ENCODE assay signal across 8 cellular contexts in the genomic region with DNA sequence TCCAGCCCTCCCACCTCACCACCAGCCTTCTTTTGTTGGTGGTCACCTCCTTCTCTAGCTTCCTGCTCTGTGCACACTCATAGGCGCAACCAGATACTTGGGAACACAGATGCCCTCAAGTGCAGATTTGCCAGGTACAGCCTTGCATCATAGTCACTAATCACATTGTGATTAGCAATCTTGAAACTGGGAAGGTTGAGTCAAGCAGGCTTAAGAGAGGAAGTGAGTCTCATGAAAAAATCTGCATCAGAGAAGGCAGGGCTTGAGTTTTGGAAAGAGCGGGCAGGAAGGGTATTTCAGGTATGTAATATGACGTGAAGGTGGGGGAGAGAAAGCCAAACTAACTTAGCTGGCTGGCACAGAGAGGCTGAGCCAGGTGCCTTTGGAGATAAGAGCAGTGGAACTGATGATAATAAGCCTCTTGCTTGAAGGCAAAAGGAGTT. TPM values are rescaled to one million over a fixed set of nuclear protein-coding genes. Genes with fewer than 3 reads are reported as not detected.
DNase-seq lines count a peak whose midpoint lies in the region; ATAC-seq lines count a peak whose summit lies in the region.

No MANE protein-coding gene starts in this region.

- H3K36me3 ChIP-seq in GM23248 (ENCODE audit: low read depth) = no peaks in the 10 kb centered on the region

- H3K27me3 ChIP-seq in GM23248 (replicated peaks; ENCODE audit: insufficient read depth) = no peaks in the 10 kb centered on the region

- no peak overlapping the region for H3K9ac ChIP-seq in GM23248

- peak; percentile 43 for ATAC-seq in GM18861 (IDR thresholded peaks at IDR 0.05; ENCODE audit: unreplicated experiment)
- peak; percentile 34 for ATAC-seq in HG02759 (IDR thresholded peaks at IDR 0.05; ENCODE audit: unreplicated experiment)
- ATAC-seq in activated naive CD8-positive, alpha-beta T cell treated with anti-CD3 and anti-CD28 coated beads, Interleukin-2, amount 50 U/mL, for 24 hours = peak; percentile 67

- no peaks in the 10 kb centered on the region for H4K20me1 ChIP-seq in GM23248 (ENCODE audit: insufficient read depth)

- no peak overlapping the region for H3K27ac ChIP-seq in GM23248

- peaks cover 70% of the 10 kb centered on the region for H3K4me1 Mint-ChIP-seq in activated naive CD8-positive, alpha-beta T cell treated with anti-CD3 and anti-CD28 coated beads, Interleukin-2, amount 50 U/mL, for 24 hours

- peaks cover 5% of the 10 kb centered on the region; the same call in 1 of the 2 replicates for H3K79me2 ChIP-seq in GM23248 (ENCODE audit: insufficient read depth)

- H3K9me2 ChIP-seq in GM23248 (ENCODE audit: insufficient read depth) = no peaks in the 10 kb centered on the region

- no peaks in the 10 kb centered on the region for H3K27me3 Mint-ChIP-seq in activated naive CD8-positive, alpha-beta T cell treated with anti-CD3 and anti-CD28 coated beads, Interleukin-2, amount 50 U/mL, for 24 hours

- H3K4me3 Mint-ChIP-seq in activated naive CD8-positive, alpha-beta T cell treated with anti-CD3 and anti-CD28 coated beads, Interleukin-2, amount 50 U/mL, for 24 hours = peak overlapping the region; percentile 41

- no peaks in the 10 kb centered on the region for H3F3A ChIP-seq in GM23248 (ENCODE audit: insufficient read depth)

- H3K4me1 ChIP-seq in GM23248 (ENCODE audit: insufficient read depth) = peaks cover 8% of the 10 kb centered on the region; the same call in 1 of the 2 replicates

- no peak overlapping the region for H2AFZ ChIP-seq in GM23248

- H3K36me3 Mint-ChIP-seq in activated naive CD8-positive, alpha-beta T cell treated with anti-CD3 and anti-CD28 coated beads, Interleukin-2, amount 50 U/mL, for 24 hours (ENCODE audit: low read depth) = peaks cover 6% of the 10 kb centered on the region

- no peak overlapping the region for H3K4me2 ChIP-seq in GM23248 (ENCODE audit: unreplicated experiment)

- WGBS in GM23248 (ENCODE audit: low coverage in 1 of 2, low lambda C conversion rate in 2 of 2, missing lambda C conversion rate in 2 of 2), 2 experiments = 89 to 95% methylated on average over 3 of the region's 3 CpGs

- DNase-seq in OCI-M1 (lab: John Stamatoyannopoulos, UW) (peak; percentile 31), GM23248 (no peak), GDM1 (lab: John Stamatoyannopoulos, UW) (no peak), T1000 (lab: John Stamatoyannopoulos, UW) (no peak)
- DNase-seq in activated naive CD8-positive, alpha-beta T cell treated with anti-CD3 and anti-CD28 coated beads, Interleukin-2, amount 50 U/mL, for 24 hours = peak; percentile 45
- peak; percentile 39 for DNase-seq in stimulated activated CD4-positive, alpha-beta T cell treated with anti-CD3 and anti-CD28 coated beads, Interleukin-4, amount 100 ng/mL, for 1 hour

- peaks cover 5% of the 10 kb centered on the region for H3K9me3 Mint-ChIP-seq in activated naive CD8-positive, alpha-beta T cell treated with anti-CD3 and anti-CD28 coated beads, Interleukin-2, amount 50 U/mL, for 24 hours

- H3K27ac Mint-ChIP-seq in activated naive CD8-positive, alpha-beta T cell treated with anti-CD3 and anti-CD28 coated beads, Interleukin-2, amount 50 U/mL, for 24 hours = peak overlapping the region; percentile 82

- in situ Hi-C loops in GM23248 (cut with MboI) = no loop called here

- H3K9me3 ChIP-seq in GM23248 (ENCODE audit: low read depth) = no peaks in the 10 kb centered on the region

- H3K4me3 ChIP-seq in GM23248 = no peak overlapping the region

RNA-seq across cellular contexts. Expression of a gene that starts 2.7 kb away (rescaled TPM):
- total RNA-seq in GM23248 (2014; rRNA removed; shearing (Covaris generic)) = 18.0 and 34.9 TPM in 2 replicates
- polyA plus RNA-seq in GM23248 (2016; fragmentation: Nextera tagmentation; extraction: Ambion mirVana) = 29.3 and 30.5 TPM in 2 replicates

RNA-seq across cellular contexts. Expression of a gene that starts 11.1 kb away (rescaled TPM):
- total RNA-seq in GM23248 (2014; rRNA removed; shearing (Covaris generic)) = 0.25 and 1.3 TPM in 2 replicates
- 0.34 TPM in 1 of 2 replicates, not detected in the other for polyA plus RNA-seq in GM23248 (2016; fragmentation: Nextera tagmentation; extraction: Ambion mirVana)

RNA-seq across cellular contexts. Expression of a gene that starts 25.5 kb away (rescaled TPM):
- 12.8 and 32.1 TPM in 2 replicates for total RNA-seq in GM23248 (2014; rRNA removed; shearing (Covaris generic))
- 31.0 and 34.7 TPM in 2 replicates for polyA plus RNA-seq in GM23248 (2016; fragmentation: Nextera tagmentation; extraction: Ambion mirVana)

RNA-seq across cellular contexts. Expression of a gene that starts 25.5 kb away (rescaled TPM):
- total RNA-seq in GM23248 (2014; rRNA removed; shearing (Covaris generic)) = 19.3 and 23.7 TPM in 2 replicates
- 2.5 and 2.6 TPM in 2 replicates for polyA plus RNA-seq in GM23248 (2016; fragmentation: Nextera tagmentation; extraction: Ambion mirVana)

RNA-seq across cellular contexts. Expression of a gene that starts 31.7 kb away (rescaled TPM):
- total RNA-seq in GM23248 (2014; rRNA removed; shearing (Covaris generic)) = 32.5 and 41.2 TPM in 2 replicates
- polyA plus RNA-seq in GM23248 (2016; fragmentation: Nextera tagmentation; extraction: Ambion mirVana) = 43.6 and 52.4 TPM in 2 replicates

Comparison
In these comparisons a context has a peak if more than half of its experiments do, and no peak if none do; other contexts are left out.
1. DNase-seq: peak in OCI-M1 (single experiment), activated naive CD8-positive, alpha-beta T cell treated with anti-CD3 and anti-CD28 coated beads, Interleukin-2, amount 50 U/mL, for 24 hours (single experiment) and stimulated activated CD4-positive, alpha-beta T cell treated with anti-CD3 and anti-CD28 coated beads, Interleukin-4, amount 100 ng/mL, for 1 hour (single experiment); none in GM23248 (single experiment), GDM1 (single experiment) and T1000 (single experiment).
2. Peak in every context shown above with its lines, with median percentiles within 50 percentile points of each other: ATAC-seq.